In the genomic region with DNA sequence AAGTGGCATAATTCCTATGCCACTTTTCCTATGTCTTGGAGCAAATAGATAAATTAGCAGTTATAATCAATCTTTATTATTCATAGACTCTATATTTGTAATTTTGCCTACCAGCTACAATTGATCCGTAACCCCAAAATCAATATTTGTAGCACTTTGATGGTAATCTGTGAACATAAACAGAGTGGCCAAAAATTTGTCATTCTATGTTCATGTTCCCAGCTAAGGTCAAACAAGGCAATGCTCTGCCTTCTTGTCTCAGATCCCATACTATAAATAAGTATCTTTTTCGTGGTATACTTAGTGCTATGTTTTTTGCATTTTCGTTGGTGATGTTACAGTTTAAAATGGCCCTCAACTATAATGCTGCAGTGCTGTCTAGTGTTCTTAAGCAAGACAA, we compare ENCODE assay signal across 31 cellular contexts.
DNase-seq lines count a peak whose midpoint lies in the region; ATAC-seq, FAIRE-seq and TF ChIP-seq lines count a peak whose summit lies in the region.
"Had no signal": no experiment of that assay in that cellular context is flagged by ENCODE, and none has a peak within 500 bp of the region (broad histone marks: within the 10 kb centered on the region; RNA-seq: fewer than 3 reads in every experiment).

No MANE protein-coding gene starts in this region.

- H3K36me3 ChIP-seq in right lobe of liver (no peaks in the 10 kb centered on the region), HepG2 (replicated peaks in 1 of 2; ENCODE audit: control insufficient read depth in 1 of 2, insufficient read depth in 2 of 2, low read length in 2 of 2) (no peaks in the 10 kb centered on the region)
- H3K36me3 ChIP-seq: BE2C; BLaER1; BLaER1 treated with 17β-estradiol and CSF1 and Interleukin-3, amounts not matched to agents 10 nM and 100 nM had no signal

- H3K9me3 ChIP-seq in right lobe of liver (no peaks in the 10 kb centered on the region), HepG2 (ENCODE audit: low read length) (no peaks in the 10 kb centered on the region)
- H3K9me3 ChIP-seq: A549, BE2C, BLaER1, Caco-2 had no signal

- POLR2A ChIA-PET in HepG2 (lab: Yijun Ruan, JAX): no interaction called here

- TF ChIP-seq EP300 in HepG2 (IDR thresholded peaks at IDR 0.05; ENCODE audit: low read depth in 2 of 2, low read length in 2 of 2) (no peak), HepG2 (CRISPR knock-in tag; IDR thresholded peaks at IDR 0.05; ENCODE audit: borderline replicate concordance) (no peak)

- H2AFZ ChIP-seq in HepG2 (ENCODE audit: low read length): no peak overlapping the region

- H3K4me1 ChIP-seq in right lobe of liver: peaks cover 0 to 14% (median 6%) of the 10 kb centered on the region in 4 donors
- H3K4me1 ChIP-seq in HepG2 (ENCODE audit: insufficient read depth, low read length): no peaks in the 10 kb centered on the region
- H3K4me1 ChIP-seq: A549, BE2C, BLaER1, Caco-2 had no signal

- H4K20me1 ChIP-seq in HepG2 (ENCODE audit: insufficient read depth, low read length): no peaks in the 10 kb centered on the region
- H4K20me1 ChIP-seq: BLaER1; BLaER1 treated with 17β-estradiol and CSF1 and Interleukin-3, amounts not matched to agents 10 nM and 100 nM had no signal

- H3K4me3 ChIP-seq in right lobe of liver (no peak overlapping the region), HepG2 (replicated peaks in 1 of 3; ENCODE audit: insufficient read depth in 1 of 3, low read depth in 2 of 3, low read length in 3 of 3) (no peak overlapping the region)
- H3K4me3 ChIP-seq: A549; BLaER1; BLaER1 treated with 17β-estradiol and CSF1 and Interleukin-3, amounts not matched to agents 10 nM and 100 nM had no signal

- no peak for TF ChIP-seq POLR2A in right lobe of liver (IDR thresholded peaks at IDR 0.05)
- TF ChIP-seq POLR2A in HepG2 (IDR thresholded peaks at IDR 0.05; ENCODE audit: insufficient read depth in 1 of 2, low read depth in 2 of 2, low read length in 2 of 2): no peak

- no peak for FAIRE-seq in HepG2 (lab: Jason Lieb, UNC)
- FAIRE-seq: A204.1, A549, D721Med had no signal

- no peak overlapping the region for H3K9ac ChIP-seq in HepG2 (ENCODE audit: insufficient read depth, low read depth, low read length)
- H3K9ac ChIP-seq: BLaER1; BLaER1 treated with 17β-estradiol and CSF1 and Interleukin-3, amounts not matched to agents 10 nM and 100 nM had no signal

- no peaks in the 10 kb centered on the region for H3K79me2 ChIP-seq in HepG2 (ENCODE audit: insufficient read depth, low read length)

- DNase-seq in right lobe of liver: no peak
- DNase-seq in HepG2 (ENCODE audit: low spot score): no peak
- no peak for DNase-seq in left lobe of liver (ENCODE audit: low spot score)
- no peak for DNase-seq in NCI-H2196 (lab: John Stamatoyannopoulos, UW; ENCODE audit: unreplicated experiment)
- DNase-seq: 8988T; ACHN; AML-193; BE2C; C1 segment of cervical spinal cord; Caco-2; Calu3; CD4-positive, alpha-beta memory T cell; CD4-positive, alpha-beta T cell; CD4-positive, CD25-positive, alpha-beta regulatory T cell; CD8-positive, alpha-beta memory T cell; CD8-positive, alpha-beta T cell; COR-L47; DMS 273 treated with DMSO at 0.1 percent for 48 hours; DMS153; DMS53; DMS79; DMS79 treated with DMSO at 0.1 percent for 48 hours; DND-41; EL had no signal

- 29% methylated on average over 3 of the region's 3 CpGs for WGBS in right lobe of liver (ENCODE audit: insufficient coverage, low coverage, low lambda C conversion rate, missing lambda C conversion rate)
- 14% methylated on average over 3 of the region's 3 CpGs for WGBS in HepG2 (ENCODE audit: low lambda C conversion rate)

- BruUV-seq in HepG2 (replicated peaks; lab: Mats Ljungman, UMichigan): no TSS peak

- CTCF ChIA-PET in HepG2 (lab: Yijun Ruan, JAX; ENCODE audit: low intra/inter-chr PET ratio, low total read pairs): no interaction called here

- H3K27ac ChIP-seq in right lobe of liver (no peak overlapping the region), HepG2 (ENCODE audit: extremely low read length, insufficient read depth, low read length) (no peak overlapping the region)
- H3K27ac ChIP-seq: 22Rv1; A549; BLaER1; BLaER1 treated with 17β-estradiol and CSF1 and Interleukin-3, amounts not matched to agents 10 nM and 100 nM; C4-2B had no signal

- in situ Hi-C loops in HepG2 (cut with HindIII; ENCODE audit: extremely low pct_ligation_motif_present, low pct_unique_long_range_greater_than_20kb): no loop called here

- no peak overlapping the region for H3K4me2 ChIP-seq in HepG2 (ENCODE audit: low read depth, low read length)
- H3K4me2 ChIP-seq: A549; BLaER1; BLaER1 treated with 17β-estradiol and CSF1 and Interleukin-3, amounts not matched to agents 10 nM and 100 nM had no signal

- TF ChIP-seq RAD21 in HepG2 (CRISPR knock-in tag; IDR thresholded peaks at IDR 0.05): no peak

- H3K27me3 ChIP-seq in right lobe of liver (no peaks in the 10 kb centered on the region), HepG2 (ENCODE audit: control insufficient read depth in 1 of 2, insufficient read depth in 2 of 2, low read length in 2 of 2) (no peaks in the 10 kb centered on the region)
- H3K27me3 ChIP-seq: BE2C; BLaER1; BLaER1 treated with 17β-estradiol and CSF1 and Interleukin-3, amounts not matched to agents 10 nM and 100 nM had no signal

- intact Hi-C loops in right lobe of liver (cut with DNase I) (no loop called here), HepG2 (cut with micrococcal nuclease; ENCODE audit: unreplicated experiment) (no loop called here)

- TF ChIP-seq CTCF in right lobe of liver (IDR thresholded peaks at IDR 0.05): no peak
- no peak for TF ChIP-seq CTCF in HepG2 (CRISPR knock-in tag; IDR thresholded peaks at IDR 0.05)

- ATAC-seq in right lobe of liver (peak; percentile 25 to 70 (median 50)), HepG2 (no peak), left lobe of liver (peak; percentile 32)
- ATAC-seq: A549; CD8-positive, alpha-beta T cell had no signal

TF ChIP-seq in HepG2, 621 proteins besides CTCF, POLR2A, EP300 and RAD21:
- TF ChIP-seq SRY (CRISPR knock-in tag; IDR thresholded peaks at IDR 0.05) (no peak), FOXK2 (IDR thresholded peaks at IDR 0.05) (no peak), KLF12 (CRISPR knock-in tag; IDR thresholded peaks at IDR 0.05; ENCODE audit: borderline replicate concordance) (no peak), ZNF337 (CRISPR knock-in tag; IDR thresholded peaks at IDR 0.05; ENCODE audit: borderline replicate concordance, low read depth) (no peak), CENPBD1 (CRISPR knock-in tag; IDR thresholded peaks at IDR 0.05; ENCODE audit: borderline replicate concordance, low read depth) (no peak), IKZF4 (CRISPR knock-in tag; IDR thresholded peaks at IDR 0.05; ENCODE audit: borderline replicate concordance, low read depth, not compliant biosample characterization) (no peak), TFAP4 (IDR thresholded peaks at IDR 0.05; ENCODE audit: borderline replicate concordance, low read depth) (no peak), ZMYM2 (CRISPR knock-in tag; IDR thresholded peaks at IDR 0.05) (no peak), NFRKB (IDR thresholded peaks at IDR 0.05) (no peak), MED8 (CRISPR knock-in tag; IDR thresholded peaks at IDR 0.05; ENCODE audit: insufficient replicate concordance) (no peak), SMAD1 (CRISPR knock-in tag; IDR thresholded peaks at IDR 0.05; ENCODE audit: borderline replicate concordance, low read depth) (no peak), KLF16 (CRISPR knock-in tag; IDR thresholded peaks at IDR 0.05) (no peak)
- TF ChIP-seq, protein P1, sequence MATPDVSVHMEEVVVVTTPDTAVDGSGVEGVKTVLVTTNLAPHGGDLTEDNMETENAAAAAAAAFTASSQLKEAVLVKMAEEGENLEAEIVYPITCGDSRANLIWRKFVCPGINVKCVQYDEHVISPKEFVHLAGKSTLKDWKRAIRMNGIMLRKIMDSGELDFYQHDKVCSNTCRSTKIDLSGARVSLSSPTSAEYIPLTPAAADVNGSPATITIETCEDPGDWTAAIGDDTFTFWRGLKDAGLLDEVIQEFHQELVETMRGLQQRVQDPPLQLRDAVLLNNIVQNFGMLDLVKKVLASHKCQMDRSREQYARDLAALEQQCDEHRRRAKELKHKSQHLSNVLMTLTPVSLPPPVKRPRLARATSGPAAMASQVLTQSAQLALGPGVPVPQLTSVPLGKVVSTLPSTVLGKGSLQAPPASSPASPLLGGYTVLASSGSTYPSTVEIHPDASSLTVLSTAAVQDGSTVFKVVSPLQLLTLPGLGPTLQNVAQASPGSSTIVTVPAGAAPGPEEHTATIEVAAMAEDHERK (CRISPR knock-in tag; IDR thresholded peaks at IDR 0.05; ENCODE audit: low read depth): no peak
- TF ChIP-seq, protein P2, sequence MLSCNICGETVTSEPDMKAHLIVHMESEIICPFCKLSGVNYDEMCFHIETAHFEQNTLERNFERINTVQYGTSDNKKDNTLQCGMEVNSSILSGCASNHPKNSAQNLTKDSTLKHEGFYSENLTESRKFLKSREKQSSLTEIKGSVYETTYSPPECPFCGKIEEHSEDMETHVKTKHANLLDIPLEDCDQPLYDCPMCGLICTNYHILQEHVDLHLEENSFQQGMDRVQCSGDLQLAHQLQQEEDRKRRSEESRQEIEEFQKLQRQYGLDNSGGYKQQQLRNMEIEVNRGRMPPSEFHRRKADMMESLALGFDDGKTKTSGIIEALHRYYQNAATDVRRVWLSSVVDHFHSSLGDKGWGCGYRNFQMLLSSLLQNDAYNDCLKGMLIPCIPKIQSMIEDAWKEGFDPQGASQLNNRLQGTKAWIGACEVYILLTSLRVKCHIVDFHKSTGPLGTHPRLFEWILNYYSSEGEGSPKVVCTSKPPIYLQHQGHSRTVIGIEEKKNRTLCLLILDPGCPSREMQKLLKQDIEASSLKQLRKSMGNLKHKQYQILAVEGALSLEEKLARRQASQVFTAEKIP (CRISPR knock-in tag; IDR thresholded peaks at IDR 0.05; ENCODE audit: borderline replicate concordance): no peak
